Comparison of ENCODE assay signal across 9 cellular contexts in genomic region chr9:89234636-89235035, GRCh38. TPM values are rescaled to one million over a fixed set of nuclear protein-coding genes. Genes with fewer than 3 reads are reported as not detected.
DNase-seq lines count a peak whose midpoint lies in the region; ATAC-seq and TF ChIP-seq lines count a peak whose summit lies in the region.
"Had no signal": no experiment of that assay in that cellular context is flagged by ENCODE, and none has a peak within 500 bp of the region (broad histone marks: within the 10 kb centered on the region; RNA-seq: fewer than 3 reads in every experiment).

No MANE protein-coding gene starts in this region.

- in situ Hi-C loops in GM13976 (cut with MboI; ENCODE audit: low sequenced_read_pairs, unreplicated experiment): no loop called here

- H3K36me3 ChIP-seq in left ventricle myocardium inferior: no peaks in the 10 kb centered on the region
- H3K36me3 ChIP-seq: pancreas had no signal

- peaks cover 27% of the 10 kb centered on the region for H3K9me3 ChIP-seq in left ventricle myocardium inferior (replicated peaks)
- H3K9me3 ChIP-seq: pancreas had no signal

- peak overlapping the region; percentile 49 for H3K4me3 ChIP-seq in left ventricle myocardium inferior

- peak; percentile 89 for ATAC-seq in HG02642 (IDR thresholded peaks at IDR 0.05; ENCODE audit: poor library complexity, unreplicated experiment)
- ATAC-seq in GM18861 (IDR thresholded peaks at IDR 0.05; ENCODE audit: unreplicated experiment): no peak

- H3K4me1 ChIP-seq in left ventricle myocardium inferior: peaks cover 9% of the 10 kb centered on the region
- H3K4me1 ChIP-seq: pancreas had no signal

- intact Hi-C loops in left ventricle myocardium inferior (cut with micrococcal nuclease): no loop called here

- no peak for TF ChIP-seq CTCF in GM13976 (IDR thresholded peaks at IDR 0.05; ENCODE audit: borderline replicate concordance, control extremely low read depth, extremely low read depth, insufficient read depth, missing control alignments)
- peak; percentile 25 for TF ChIP-seq CTCF in left ventricle myocardium inferior (IDR thresholded peaks at IDR 0.05; ENCODE audit: borderline replicate concordance)

- no peak overlapping the region for H3K27ac ChIP-seq in left ventricle myocardium inferior (replicated peaks)
- H3K27ac ChIP-seq: pancreas had no signal

- DNase-seq in GM13976 (ENCODE audit: low spot score): peak; percentile 49
- DNase-seq in activated CD4-positive, alpha-beta T cell treated with anti-CD3 and anti-CD28 coated beads, Interleukin-2, amount 50 U/mL, for 1 hour: peak; percentile 6
- no peak for DNase-seq in left ventricle myocardium inferior
- DNase-seq in stimulated activated CD4-positive, alpha-beta T cell treated with anti-CD3 and anti-CD28 coated beads, Interleukin-4, amount 100 ng/mL, for 4 hours: peak; percentile 32 to 39
- DNase-seq in globus pallidus (ENCODE audit: low spot score): no peak
- DNase-seq in NOMO-1 treated with DMSO at 0.1 percent for 48 hours (lab: John Stamatoyannopoulos, UW; ENCODE audit: unreplicated experiment): no peak
- DNase-seq: pancreas had no signal

- H3K27me3 ChIP-seq in left ventricle myocardium inferior (ENCODE audit: low read depth): peaks cover 26% of the 10 kb centered on the region

RNA-seq across cellular contexts. Expression of gene SHC3, which starts 56.0 kb away (rescaled TPM):
- 0.96 TPM for total RNA-seq in left ventricle myocardium inferior

Comparison
In these comparisons a context has a peak if more than half of its experiments do, and no peak if none do; other contexts are left out.
1. DNase-seq: peak in GM13976 (single experiment), activated CD4-positive, alpha-beta T cell treated with anti-CD3 and anti-CD28 coated beads, Interleukin-2, amount 50 U/mL, for 1 hour (single experiment) and stimulated activated CD4-positive, alpha-beta T cell treated with anti-CD3 and anti-CD28 coated beads, Interleukin-4, amount 100 ng/mL, for 4 hours (2 of 2); none in left ventricle myocardium inferior (single experiment), globus pallidus (single experiment) and NOMO-1 treated with DMSO at 0.1 percent for 48 hours (single experiment).